8 cellular contexts compared by ENCODE assay signal in genomic region chr7:6435486-6436384, GRCh38. TPM values are rescaled to one million over a fixed set of nuclear protein-coding genes. Genes with fewer than 3 reads are reported as not detected.
DNase-seq lines count a peak whose midpoint lies in the region; ATAC-seq and TF ChIP-seq lines count a peak whose summit lies in the region.

No MANE protein-coding gene starts in this region.

- H3K4me1 Mint-ChIP-seq in activated naive CD8-positive, alpha-beta T cell treated with anti-CD3 and anti-CD28 coated beads, Interleukin-2, amount 10 ng/mL, durations not matched to agents 7 days and 5 days = peaks cover 37% of the 10 kb centered on the region
- H3K4me1 Mint-ChIP-seq in progenitor cell of endocrine pancreas (ENCODE audit: low read depth) = no peaks in the 10 kb centered on the region

- DNase-seq in ELR (ENCODE audit: low read depth) (peak; percentile 89), HCEC 1CT (peak; percentile 75), NCI-H1092 treated with DMSO at 0.1 percent for 48 hours (lab: John Stamatoyannopoulos, UW) (peak; percentile 65), SW480 (ENCODE audit: low spot score) (peak; percentile 76), cardiac muscle cell (ENCODE audit: low read depth in 1 of 2, low spot score in 1 of 2) (peak; percentile 85 to 88), progenitor cell of endocrine pancreas (ENCODE audit: low spot score, unreplicated experiment) (peak; percentile 84), ureter (ENCODE audit: low spot score) (peak; percentile 85)
- peak; percentile 96 for DNase-seq in activated naive CD8-positive, alpha-beta T cell treated with anti-CD3 and anti-CD28 coated beads, Interleukin-2, amount 10 ng/mL, durations not matched to agents 7 days and 5 days

- H3K4me3 Mint-ChIP-seq in activated naive CD8-positive, alpha-beta T cell treated with anti-CD3 and anti-CD28 coated beads, Interleukin-2, amount 10 ng/mL, durations not matched to agents 7 days and 5 days = peak overlapping the region; percentile 86
- H3K4me3 Mint-ChIP-seq in progenitor cell of endocrine pancreas (ENCODE audit: low read depth) = no peak overlapping the region

- no peaks in the 10 kb centered on the region for H3K27me3 Mint-ChIP-seq in activated naive CD8-positive, alpha-beta T cell treated with anti-CD3 and anti-CD28 coated beads, Interleukin-2, amount 10 ng/mL, durations not matched to agents 7 days and 5 days
- H3K27me3 Mint-ChIP-seq in progenitor cell of endocrine pancreas = no peaks in the 10 kb centered on the region

- ATAC-seq in activated naive CD8-positive, alpha-beta T cell treated with anti-CD3 and anti-CD28 coated beads, Interleukin-2, amount 10 ng/mL, durations not matched to agents 7 days and 5 days (ENCODE audit: low read depth) = peak; percentile 82

- H3K27ac Mint-ChIP-seq in activated naive CD8-positive, alpha-beta T cell treated with anti-CD3 and anti-CD28 coated beads, Interleukin-2, amount 10 ng/mL, durations not matched to agents 7 days and 5 days = peak overlapping the region; percentile 96
- H3K27ac Mint-ChIP-seq in progenitor cell of endocrine pancreas = peak overlapping the region; percentile 59

- no peaks in the 10 kb centered on the region for H3K27me3 ChIP-seq in cardiac muscle cell

- H3K27ac ChIP-seq in cardiac muscle cell = peak overlapping the region; percentile 28

- peaks cover 3% of the 10 kb centered on the region for H3K36me3 ChIP-seq in cardiac muscle cell

- TF ChIP-seq CTCF in cardiac muscle cell (IDR thresholded peaks at IDR 0.05; ENCODE audit: low read depth, low read length) (peak; percentile 98), progenitor cell of endocrine pancreas (IDR thresholded peaks at IDR 0.05; ENCODE audit: unreplicated experiment) (peak; percentile 99)

- no peak overlapping the region for H3K4me3 ChIP-seq in cardiac muscle cell

- no peaks in the 10 kb centered on the region for H3K9me3 Mint-ChIP-seq in activated naive CD8-positive, alpha-beta T cell treated with anti-CD3 and anti-CD28 coated beads, Interleukin-2, amount 10 ng/mL, durations not matched to agents 7 days and 5 days
- no peaks in the 10 kb centered on the region for H3K9me3 Mint-ChIP-seq in progenitor cell of endocrine pancreas (ENCODE audit: low read depth)

- no peaks in the 10 kb centered on the region for H3K9me3 ChIP-seq in cardiac muscle cell (ENCODE audit: low read depth)

- POLR2A ChIA-PET in activated naive CD8-positive, alpha-beta T cell treated with anti-CD3 and anti-CD28 coated beads, Interleukin-2, amount 10 ng/mL, durations not matched to agents 7 days and 5 days (lab: Charles Lee) = interaction anchor here (0.6 to 3.7 kb wide), 2 partner anchors 12 to 23 kb away, joined by 4 to 36 read pairs; partner anchors contain the start of gene DAGLB

- H3K36me3 Mint-ChIP-seq in activated naive CD8-positive, alpha-beta T cell treated with anti-CD3 and anti-CD28 coated beads, Interleukin-2, amount 10 ng/mL, durations not matched to agents 7 days and 5 days = peaks cover 13% of the 10 kb centered on the region
- peaks cover 4% of the 10 kb centered on the region for H3K36me3 Mint-ChIP-seq in progenitor cell of endocrine pancreas (ENCODE audit: insufficient read depth)

- H3K4me1 ChIP-seq in cardiac muscle cell (ENCODE audit: low read depth) = peaks cover 9% of the 10 kb centered on the region

RNA-seq across cellular contexts. Expression of gene DAGLB, which starts 12.0 kb away (rescaled TPM):
- 10 to 100 TPM; 32.3 to 37.2 TPM for total RNA-seq in activated naive CD8-positive, alpha-beta T cell treated with anti-CD3 and anti-CD28 coated beads, Interleukin-2, amount 10 ng/mL, durations not matched to agents 7 days and 5 days
- total RNA-seq in cardiac muscle cell = 20.9 and 22.3 TPM in 2 replicates
- polyA plus RNA-seq in cardiac muscle cell = 18.9 and 27.0 TPM in 2 replicates
- 30.3 and 31.2 TPM in 2 replicates for total RNA-seq in progenitor cell of endocrine pancreas
- total RNA-seq in ureter = 16.8 TPM

RNA-seq across cellular contexts. Expression of gene KDELR2, which starts 48.2 kb away (rescaled TPM):
- total RNA-seq in activated naive CD8-positive, alpha-beta T cell treated with anti-CD3 and anti-CD28 coated beads, Interleukin-2, amount 10 ng/mL, durations not matched to agents 7 days and 5 days = 10 to 100 TPM; 49.5 to 52.0 TPM
- total RNA-seq in cardiac muscle cell = 46.9 and 60.4 TPM in 2 replicates
- polyA plus RNA-seq in cardiac muscle cell = 130 and 160 TPM in 2 replicates
- total RNA-seq in progenitor cell of endocrine pancreas = 76.5 and 86.4 TPM in 2 replicates
- total RNA-seq in ureter = 143 TPM
